8 cellular contexts compared by ENCODE assay signal in genomic region chr16:30186782-30187555, GRCh38. TPM values are rescaled to one million over a fixed set of nuclear protein-coding genes. Genes with fewer than 3 reads are reported as not detected.
DNase-seq lines count a peak whose midpoint lies in the region; ATAC-seq lines count a peak whose summit lies in the region.

No MANE protein-coding gene starts in this region.

- peaks cover 0 to 9% of the 10 kb centered on the region in 2 experiments for H3K27me3 ChIP-seq in mesenchymal stem cell (ENCODE audit: control insufficient read depth in 1 of 2, insufficient read depth in 1 of 2, low read length in 2 of 2)

- no peak overlapping the region for H2BK5ac ChIP-seq in mesenchymal stem cell (ENCODE audit: low read depth, low read length, poor library complexity, severe bottlenecking)

- H2BK12ac ChIP-seq in mesenchymal stem cell (ENCODE audit: low read length in 2 of 2): peak overlapping the region in 1 of 2 experiments; percentile 40

- H3K9me3 ChIP-seq in mesenchymal stem cell (ENCODE audit: control insufficient read depth, low read length): no peaks in the 10 kb centered on the region

- H3K4me3 ChIP-seq in mesenchymal stem cell (ENCODE audit: insufficient read depth in 1 of 2, low read depth in 1 of 2, low read length in 2 of 2): no peak overlapping the region

- DNase-seq in AML-193 (lab: John Stamatoyannopoulos, UW): peak; percentile 21 to 39
- DNase-seq in HuH-7 (ENCODE audit: low spot score): peak; percentile 73
- peak; percentile 88 for DNase-seq in activated CD4-positive, alpha-beta T cell treated with anti-CD3 and anti-CD28 coated beads, Interleukin-2, amount 50 U/mL, for 4 hours
- DNase-seq in dedifferentiated amniotic fluid mesenchymal stem cell (ENCODE audit: extremely low spot score): peak; percentile 24
- DNase-seq in mesenchymal stem cell: peak; percentile 29
- DNase-seq in stimulated activated CD8-positive, alpha-beta memory T cell treated with anti-CD3 and anti-CD28 coated beads, Interleukin-4, amount 100 ng/mL, for 24 hours (ENCODE audit: low read depth): peak; percentile 81

- 76% methylated on average over 36 of the region's 36 CpGs for WGBS in mesenchymal stem cell

- no peak overlapping the region for H2BK120ac ChIP-seq in mesenchymal stem cell (ENCODE audit: low read depth, low read length)

- no peak overlapping the region for H4K8ac ChIP-seq in mesenchymal stem cell (ENCODE audit: low read length)

- H3K36me3 ChIP-seq in mesenchymal stem cell (ENCODE audit: control insufficient read depth in 1 of 2, insufficient read depth in 2 of 2, low read depth in 1 of 2, low read length in 2 of 2): peaks cover 0 to 22% of the 10 kb centered on the region in 2 experiments

- H3K4ac ChIP-seq in mesenchymal stem cell (ENCODE audit: low read depth in 1 of 2, low read length in 2 of 2): no peak overlapping the region

- H2BK15ac ChIP-seq in mesenchymal stem cell (ENCODE audit: low read depth, poor library complexity, severe bottlenecking): no peak overlapping the region

- H3K4me2 ChIP-seq in mesenchymal stem cell (ENCODE audit: low read length, poor library complexity, severe bottlenecking): no peak overlapping the region

- ATAC-seq in HG02981 (IDR thresholded peaks at IDR 0.05; ENCODE audit: unreplicated experiment): no peak
- no peak for ATAC-seq in GM18511 (IDR thresholded peaks at IDR 0.05; ENCODE audit: unreplicated experiment)

- no peak overlapping the region for H3K23ac ChIP-seq in mesenchymal stem cell (ENCODE audit: low read length in 2 of 2)

- H2AK5ac ChIP-seq in mesenchymal stem cell (ENCODE audit: low read length, severe bottlenecking): no peak overlapping the region

- H3K9ac ChIP-seq in mesenchymal stem cell (ENCODE audit: low read length): no peak overlapping the region

- H3K18ac ChIP-seq in mesenchymal stem cell (ENCODE audit: low read depth in 1 of 2, low read length in 2 of 2): no peak overlapping the region

- H3K14ac ChIP-seq in mesenchymal stem cell (ENCODE audit: low read length in 2 of 2): no peak overlapping the region

- no peak overlapping the region for H4K91ac ChIP-seq in mesenchymal stem cell (ENCODE audit: low read length)

- H3K79me1 ChIP-seq in mesenchymal stem cell (replicated peaks; ENCODE audit: low read length, poor library complexity, severe bottlenecking): peaks cover 11% of the 10 kb centered on the region

- H3K4me1 ChIP-seq in mesenchymal stem cell (ENCODE audit: control insufficient read depth, insufficient read depth, low read depth, low read length): peaks cover 28% of the 10 kb centered on the region

- H2AFZ ChIP-seq in mesenchymal stem cell (ENCODE audit: low read depth, low read length): no peak overlapping the region

- no peak overlapping the region for H3K27ac ChIP-seq in mesenchymal stem cell (ENCODE audit: low read length, poor library complexity, severe bottlenecking)

RNA-seq across cellular contexts. Expression of gene CORO1A, which starts 3.6 kb away (rescaled TPM):
- 1.0 TPM for polyA plus RNA-seq in mesenchymal stem cell (2013, experiment 1 of 2)
- polyA plus RNA-seq in mesenchymal stem cell (2013, experiment 2 of 2): 0.79 TPM

RNA-seq across cellular contexts. Expression of gene BOLA2B, which starts 6.5 kb away (rescaled TPM):
- 347 TPM for polyA plus RNA-seq in mesenchymal stem cell (2013, experiment 1 of 2)
- 331 TPM for polyA plus RNA-seq in mesenchymal stem cell (2013, experiment 2 of 2)

RNA-seq across cellular contexts. Expression of gene SLX1A, which starts 6.7 kb away (rescaled TPM):
- 12.8 TPM for polyA plus RNA-seq in mesenchymal stem cell (2013, experiment 1 of 2)
- 11.0 TPM for polyA plus RNA-seq in mesenchymal stem cell (2013, experiment 2 of 2)

RNA-seq across cellular contexts. Expression of gene SULT1A3, which starts 12.1 kb away (rescaled TPM):
- polyA plus RNA-seq in mesenchymal stem cell (2013, experiment 1 of 2): 8.7 TPM
- polyA plus RNA-seq in mesenchymal stem cell (2013, experiment 2 of 2): 8.5 TPM

Comparison
In these comparisons a context has a peak if more than half of its experiments do, and no peak if none do; other contexts are left out.
1. DNase-seq: peak in every context shown above with its lines; median percentile 88 in activated CD4-positive, alpha-beta T cell treated with anti-CD3 and anti-CD28 coated beads, Interleukin-2, amount 50 U/mL, for 4 hours; 81 in stimulated activated CD8-positive, alpha-beta memory T cell treated with anti-CD3 and anti-CD28 coated beads, Interleukin-4, amount 100 ng/mL, for 24 hours; 73 in HuH-7; 30 in AML-193; 29 in mesenchymal stem cell; 24 in dedifferentiated amniotic fluid mesenchymal stem cell.